Comparison of ENCODE assay signal across 8 cellular contexts in the genomic region with DNA sequence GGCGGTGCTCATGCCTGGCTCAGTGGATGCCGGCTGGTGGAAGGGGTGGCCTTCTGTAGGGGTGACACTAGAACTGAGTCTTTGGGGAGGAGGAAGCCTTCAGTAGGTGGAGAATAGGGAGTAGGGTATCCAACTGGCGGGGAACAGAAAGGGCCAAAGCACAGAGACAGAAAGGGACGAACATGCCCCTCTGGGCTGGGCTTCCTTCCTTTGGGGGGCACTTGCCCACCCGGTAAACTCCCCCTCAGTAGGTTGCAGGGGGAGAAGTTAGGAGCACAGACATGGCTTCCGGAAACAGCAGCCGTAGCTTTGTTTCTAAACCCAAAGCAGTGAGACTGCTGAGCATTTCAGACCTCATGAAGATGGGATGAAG. TPM values are rescaled to one million over a fixed set of nuclear protein-coding genes. Genes with fewer than 3 reads are reported as not detected.
DNase-seq lines count a peak whose midpoint lies in the region; ATAC-seq and TF ChIP-seq lines count a peak whose summit lies in the region.

No MANE protein-coding gene starts in this region.

- TF ChIP-seq CTCF in CD14-positive monocyte (IDR thresholded peaks at IDR 0.05) (no peak), colonic mucosa (IDR thresholded peaks at IDR 0.05) (no peak), transverse colon (IDR thresholded peaks at IDR 0.05) (no peak)

- no peaks in the 10 kb centered on the region for H3K79me2 ChIP-seq in mesendoderm (ENCODE audit: control insufficient read depth, insufficient read depth, low read length)

- H3K36me3 Mint-ChIP-seq in CD14-positive monocyte, result peaks cover 26 to 32% of the 10 kb centered on the region in 2 donors

- no peak for TF ChIP-seq POLR2A in transverse colon (IDR thresholded peaks at IDR 0.05)

- no peak overlapping the region for H4K8ac ChIP-seq in mesendoderm (ENCODE audit: low read depth, low read length)

- peak overlapping the region; percentile 81 for H3K9ac ChIP-seq in NT2/D1 (ENCODE audit: insufficient read length, low read depth)
- H3K9ac ChIP-seq in colonic mucosa (ENCODE audit: low read depth in 2 of 2, low read length in 2 of 2), result peak overlapping the region; percentile 83 to 92
- H3K9ac ChIP-seq in mesendoderm (ENCODE audit: low read length), result peak overlapping the region; percentile 74

- H3K4me2 ChIP-seq in mesendoderm (ENCODE audit: low read length), result peak overlapping the region; percentile 59

- in situ Hi-C loops in transverse colon (cut with MboI; ENCODE audit: low pct_ligation_motif_present in 1 of 4, low pct_unique_long_range_greater_than_20kb in 1 of 4, low sequenced_read_pairs in 3 of 4), result no loop called here

- no peak overlapping the region for H3K23ac ChIP-seq in mesendoderm (ENCODE audit: low read length)

- no peak overlapping the region for H4K5ac ChIP-seq in mesendoderm (ENCODE audit: low read length)

- no peak overlapping the region for H2AK5ac ChIP-seq in mesendoderm (ENCODE audit: low read length)

- no peak overlapping the region for H2BK15ac ChIP-seq in mesendoderm (replicated peaks; ENCODE audit: low read depth)

- H2BK120ac ChIP-seq in mesendoderm (ENCODE audit: low read depth, low read length), result no peak overlapping the region

- H3K27ac Mint-ChIP-seq in CD14-positive monocyte, result peak overlapping the region; percentile 82 to 93 (median 87)

- no CpG with 5 or more reads among the region's 7 CpGs for WGBS in mesendoderm (ENCODE audit: extremely low coverage, insufficient coverage, low lambda C conversion rate)
- 6% methylated on average over 7 of the region's 7 CpGs; no CpG with 5 or more reads in 1 of the 2 donors for WGBS in transverse colon (ENCODE audit: low coverage in 1 of 2), 2 donors

- H3K36me3 ChIP-seq in NT2/D1 (ENCODE audit: insufficient read depth, insufficient read length, low read length) (peaks cover 32% of the 10 kb centered on the region), colonic mucosa (no peaks in the 10 kb centered on the region), mesendoderm (ENCODE audit: control insufficient read depth, insufficient read depth, low read length) (no peaks in the 10 kb centered on the region), transverse colon (peaks cover 0 to 7% (median 0%) of the 10 kb centered on the region in 4 donors)

- H3K4ac ChIP-seq in mesendoderm (ENCODE audit: low read depth, low read length), result no peak overlapping the region

- H3K9me3 ChIP-seq in NT2/D1 (ENCODE audit: insufficient read depth, low read length) (no peaks in the 10 kb centered on the region), colonic mucosa (no peaks in the 10 kb centered on the region), transverse colon (no peaks in the 10 kb centered on the region)

- H3K56ac ChIP-seq in mesendoderm (ENCODE audit: low read length), result peak overlapping the region; percentile 73

- peak overlapping the region; percentile 82 for H3K27ac ChIP-seq in colonic mucosa
- H3K27ac ChIP-seq in mesendoderm (ENCODE audit: low read depth, low read length), result no peak overlapping the region
- peak overlapping the region; percentile 90 to 96 (median 94) for H3K27ac ChIP-seq in transverse colon

- H2BK5ac ChIP-seq in mesendoderm (ENCODE audit: low read length), result no peak overlapping the region

- peaks cover 0 to 3% (median 0%) of the 10 kb centered on the region in 7 donors for H3K9me3 Mint-ChIP-seq in CD14-positive monocyte

- H3K27me3 Mint-ChIP-seq in CD14-positive monocyte (ENCODE audit: low read depth in 3 of 3), result peaks cover 0 to 3% (median 0%) of the 10 kb centered on the region in 3 donors

- no peak for TF ChIP-seq EP300 in transverse colon (IDR thresholded peaks at IDR 0.05; ENCODE audit: low read depth)

- H3K4me1 Mint-ChIP-seq in CD14-positive monocyte, result peaks cover 27% of the 10 kb centered on the region

- H3K4me3 ChIP-seq in NT2/D1 (ENCODE audit: insufficient read length, low read depth), result peak overlapping the region; percentile 68
- H3K4me3 ChIP-seq in colonic mucosa, result peak overlapping the region; percentile 93
- H3K4me3 ChIP-seq in mesendoderm (ENCODE audit: low read length), result peak overlapping the region; percentile 44
- peak overlapping the region; percentile 87 to 99 (median 93) for H3K4me3 ChIP-seq in transverse colon

- H3K27me3 ChIP-seq in NT2/D1 (ENCODE audit: insufficient read depth, insufficient read length), result peaks cover 19% of the 10 kb centered on the region
- no peaks in the 10 kb centered on the region for H3K27me3 ChIP-seq in colonic mucosa
- no peaks in the 10 kb centered on the region for H3K27me3 ChIP-seq in mesendoderm (ENCODE audit: insufficient read depth, low read length, poor library complexity)
- H3K27me3 ChIP-seq in transverse colon, result no peaks in the 10 kb centered on the region

- H3K79me1 ChIP-seq in mesendoderm (ENCODE audit: low read length), result no peaks in the 10 kb centered on the region

- intact Hi-C loops in CD14-positive monocyte (cut with micrococcal nuclease), result no loop called here
- intact Hi-C loops in colonic mucosa (cut with DNase I), result no loop called here
- intact Hi-C loops in transverse colon (cut with DNase I; ENCODE audit: low total_unique reads), result no loop called here

- H3K4me1 ChIP-seq in NT2/D1 (ENCODE audit: insufficient read depth, insufficient read length), result no peaks in the 10 kb centered on the region
- peaks cover 16% of the 10 kb centered on the region for H3K4me1 ChIP-seq in colonic mucosa
- H3K4me1 ChIP-seq in mesendoderm (ENCODE audit: control insufficient read depth, low read depth, low read length), result peaks cover 4% of the 10 kb centered on the region
- H3K4me1 ChIP-seq in transverse colon, result peaks cover 21 to 51% (median 35%) of the 10 kb centered on the region in 4 donors

- peak; percentile 26 for ATAC-seq in GM21529 (IDR thresholded peaks at IDR 0.05; ENCODE audit: unreplicated experiment)

- no peak overlapping the region for H3K18ac ChIP-seq in mesendoderm (ENCODE audit: low read length)

- no peak for DNase-seq in CD14-positive monocyte (ENCODE audit: low spot score)
- DNase-seq in NT2/D1 (ENCODE audit: low read depth, low spot score), result no peak
- DNase-seq in colonic mucosa, result no peak
- no peak for DNase-seq in mesendoderm
- no peak for DNase-seq in transverse colon
- no peak for DNase-seq in NCI-H526 (lab: John Stamatoyannopoulos, UW)
- no peak for DNase-seq in NOMO-1 treated with dmso at 0.1 percent for 144 hours (lab: John Stamatoyannopoulos, UW; ENCODE audit: unreplicated experiment)

- H3K4me3 Mint-ChIP-seq in CD14-positive monocyte, result peak overlapping the region; percentile 93 to 97

RNA-seq across cellular contexts. Expression of a gene that starts 0.8 kb away (rescaled TPM):
- 1 to 10 TPM; 2.6 to 3.0 TPM for polyA plus RNA-seq in CD14-positive monocyte
- 100 to 1,000 TPM in 1 of 2 donors, 10 to 100 TPM in 1; 53.4 to 111 TPM for total RNA-seq in colonic mucosa
- 5.1 TPM for polyA plus RNA-seq in mesendoderm (2013, experiment 1 of 2)
- polyA plus RNA-seq in mesendoderm (2013, experiment 2 of 2), result 6.1 TPM
- total RNA-seq in transverse colon, result 100 to 1,000 TPM in 2 of 4 donors, 10 to 100 TPM in 2; 74.7 to 335 (median 121) TPM

RNA-seq across cellular contexts. Expression of a gene that starts 51.5 kb away (rescaled TPM):
- polyA plus RNA-seq in CD14-positive monocyte, result not detected
- 10 to 100 TPM; 10.4 to 12.1 TPM for total RNA-seq in colonic mucosa
- polyA plus RNA-seq in mesendoderm (2013, experiment 1 of 2), result 0.49 TPM
- 0.34 TPM for polyA plus RNA-seq in mesendoderm (2013, experiment 2 of 2)
- 10 to 100 TPM in 2 of 4 donors, 1 to 10 TPM in 2; 5.4 to 35.5 (median 12.0) TPM for total RNA-seq in transverse colon
